In genomic region chr1:169105434-169106094, GRCh38 we compare ENCODE assay signal across 1 cellular context.
TF ChIP-seq lines count a peak whose summit lies in the region.

No MANE protein-coding gene starts in this region.

TF ChIP-seq in HepG2, 621 proteins besides CTCF, POLR2A, EP300 and RAD21 (continued from another document and continues in another):
- TF ChIP-seq ZNF407 (CRISPR knock-in tag; IDR thresholded peaks at IDR 0.05; ENCODE audit: not compliant biosample characterization) (no peak), TGIF2 (CRISPR knock-in tag; IDR thresholded peaks at IDR 0.05) (peak; percentile 19; the same call in 1 of the 2 replicates), ADNP (CRISPR knock-in tag; IDR thresholded peaks at IDR 0.05) (no peak), THAP9 (CRISPR knock-in tag; IDR thresholded peaks at IDR 0.05; ENCODE audit: borderline replicate concordance) (0 out of 2 replicates have a peak, but pooled peaks have one; percentile 15), YY1 (IDR thresholded peaks at IDR 0.05; ENCODE audit: insufficient read depth, insufficient replicate concordance, low read depth, low read length) (peak; percentile 44), NFE2L1 (CRISPR knock-in tag; IDR thresholded peaks at IDR 0.05; ENCODE audit: borderline replicate concordance) (no peak), ZBTB21 (CRISPR knock-in tag; IDR thresholded peaks at IDR 0.05) (peak; percentile 22; the same call in 1 of the 2 replicates), ZNF703 (CRISPR knock-in tag; IDR thresholded peaks at IDR 0.05; ENCODE audit: borderline replicate concordance) (no peak), ZBTB46 (CRISPR knock-in tag; IDR thresholded peaks at IDR 0.05; ENCODE audit: borderline replicate concordance) (no peak), TRIM24 (CRISPR knock-in tag; IDR thresholded peaks at IDR 0.05) (no peak), XBP1 (CRISPR knock-in tag; IDR thresholded peaks at IDR 0.05) (no peak), ZKSCAN5 (CRISPR knock-in tag; IDR thresholded peaks at IDR 0.05) (no peak), XRCC5 (optimal IDR thresholded peaks at IDR 0.05; ENCODE audit: low read length) (peak; percentile 42), CBX5 (CRISPR knock-in tag; IDR thresholded peaks at IDR 0.05; ENCODE audit: borderline replicate concordance) (peak; percentile 91; the same call in 1 of the 2 replicates), NPAS2 (CRISPR knock-in tag; IDR thresholded peaks at IDR 0.05; ENCODE audit: borderline replicate concordance) (no peak), ZNF34 (CRISPR knock-in tag; IDR thresholded peaks at IDR 0.05; ENCODE audit: borderline replicate concordance) (no peak), SMARCC2 (IDR thresholded peaks at IDR 0.05) (no peak), ZNF597 (CRISPR knock-in tag; IDR thresholded peaks at IDR 0.05) (no peak), HDAC1 (CRISPR knock-in tag; IDR thresholded peaks at IDR 0.05) (peak; percentile 80), HOXD1 (CRISPR knock-in tag; IDR thresholded peaks at IDR 0.05) (no peak), HMGXB3 (CRISPR knock-in tag; IDR thresholded peaks at IDR 0.05; ENCODE audit: borderline replicate concordance) (no peak), U2AF2 (IDR thresholded peaks at IDR 0.05; ENCODE audit: low read depth, low read length) (no peak), NR2F2 (IDR thresholded peaks at IDR 0.05; ENCODE audit: borderline replicate concordance, low read depth) (no peak), ZFP1 (CRISPR knock-in tag; IDR thresholded peaks at IDR 0.05) (no peak), SMARCE1 (IDR thresholded peaks at IDR 0.05; ENCODE audit: borderline replicate concordance) (no peak), ZNF138 (CRISPR knock-in tag; IDR thresholded peaks at IDR 0.05; ENCODE audit: low read depth) (no peak), MLLT10 (CRISPR knock-in tag; IDR thresholded peaks at IDR 0.05) (no peak), RFXANK (CRISPR knock-in tag; IDR thresholded peaks at IDR 0.05) (0 out of 2 replicates have a peak, but pooled peaks have one; percentile 23), PBX3 (CRISPR knock-in tag; IDR thresholded peaks at IDR 0.05; ENCODE audit: borderline replicate concordance) (0 out of 2 replicates have a peak, but pooled peaks have one; percentile 13), NCOR1 (IDR thresholded peaks at IDR 0.05; ENCODE audit: borderline replicate concordance, low read length) (peak; percentile 48; the same call in 1 of the 2 replicates), ARID4A (CRISPR knock-in tag; IDR thresholded peaks at IDR 0.05; ENCODE audit: borderline replicate concordance) (peak; percentile 84; the same call in 1 of the 2 replicates), HOXA9 (CRISPR knock-in tag; IDR thresholded peaks at IDR 0.05; ENCODE audit: borderline replicate concordance) (no peak), STAT5B (CRISPR knock-in tag; IDR thresholded peaks at IDR 0.05) (no peak), ZNF326 (CRISPR knock-in tag; IDR thresholded peaks at IDR 0.05; ENCODE audit: borderline replicate concordance) (no peak)
